ENCODE assay signal across 1 cellular context in genomic region chr2:174840436-174840835, GRCh38.
TF ChIP-seq lines count a peak whose summit lies in the region.

No MANE protein-coding gene starts in this region.

TF ChIP-seq in WTC11, 78 proteins besides CTCF, POLR2A, EP300 and RAD21 (continued from another document):
- no peak for TF ChIP-seq FOXP4 (CRISPR knock-in tag; IDR thresholded peaks at IDR 0.05)
